ENCODE assay signal across 10 cellular contexts in the genomic region with DNA sequence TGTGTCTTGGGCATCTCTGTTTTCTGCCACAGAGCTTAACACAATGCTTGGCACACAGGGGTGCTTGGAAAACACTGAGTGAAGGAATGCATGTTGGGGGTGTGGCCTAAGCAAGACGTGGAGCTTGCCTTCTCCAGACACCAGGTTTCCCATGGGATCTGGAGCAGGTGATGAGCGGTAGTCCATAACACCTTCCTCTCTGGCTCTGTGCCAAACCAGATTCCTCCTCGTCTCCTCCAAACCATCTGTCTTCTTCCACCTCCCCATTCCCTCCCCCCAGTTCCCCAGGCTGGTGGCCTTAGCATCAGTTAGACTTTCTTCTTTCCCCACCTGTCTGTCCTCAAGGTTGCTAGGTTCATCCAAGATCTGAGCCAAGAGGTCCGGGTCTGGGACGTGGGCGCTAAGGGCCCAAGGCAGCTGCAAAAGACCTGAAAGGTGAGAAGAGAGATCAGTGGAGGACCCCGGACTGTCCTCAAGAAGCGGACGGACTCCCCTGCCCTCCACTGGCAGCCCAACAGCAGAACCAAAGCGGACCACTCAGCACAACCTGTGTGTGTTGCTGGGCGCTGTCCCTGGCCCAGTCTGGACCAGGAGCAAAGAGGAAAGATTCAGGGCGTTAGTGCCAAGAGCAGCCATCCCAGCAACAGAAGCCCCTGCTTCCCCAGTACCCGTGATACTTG. TPM values are rescaled to one million over a fixed set of nuclear protein-coding genes. Genes with fewer than 3 reads are reported as not detected.
DNase-seq lines count a peak whose midpoint lies in the region; ATAC-seq and TF ChIP-seq lines count a peak whose summit lies in the region.
"Had no signal": no experiment of that assay in that cellular context is flagged by ENCODE, and none has a peak within 500 bp of the region (broad histone marks: within the 10 kb centered on the region; RNA-seq: fewer than 3 reads in every experiment).

No MANE protein-coding gene starts in this region.

- H2AFZ ChIP-seq in PC-3 (ENCODE audit: low read length) (no peak overlapping the region), MM.1S (ENCODE audit: low read length) (no peak overlapping the region)

- TF ChIP-seq CTCF in PC-3 (conservative IDR thresholded peaks at IDR 0.05; ENCODE audit: low read depth, low read length) (no peak), MM.1S (IDR thresholded peaks at IDR 0.05; ENCODE audit: low read length) (no peak)

- DNase-seq in activated T-cell treated with anti-CD3 and anti-CD28 coated beads, Interleukin-2, amount 50 U/mL, for 4 hours, result no peak
- no peak for DNase-seq in activated T-cell treated with anti-CD3 and anti-CD28 coated beads, Interleukin-2, amount 50 U/mL, for 48 hours
- DNase-seq in PC-3 (no peak), glomerular visceral epithelial cell (ENCODE audit: extremely low spot score) (peak; percentile 27), MM.1S (no peak)
- peak; percentile 24 for DNase-seq in stimulated activated CD8-positive, alpha-beta memory T cell treated with anti-CD3 and anti-CD28 coated beads, Interleukin-4, amount 100 ng/mL, for 48 hours
- DNase-seq: BE2C, Right ventricle myocardium superior had no signal

- H3K27me3 ChIP-seq in PC-3 (ENCODE audit: low read length) (no peaks in the 10 kb centered on the region), MM.1S (replicated peaks; ENCODE audit: insufficient read depth, low read length) (no peaks in the 10 kb centered on the region)

- H3K79me2 ChIP-seq in PC-3 (ENCODE audit: low read length), result no peaks in the 10 kb centered on the region
- peaks cover 42% of the 10 kb centered on the region for H3K79me2 ChIP-seq in MM.1S (ENCODE audit: low read length)

- no peak for ATAC-seq in activated T-cell treated with anti-CD3 and anti-CD28 coated beads, Interleukin-2, amount 50 U/mL, for 4 hours
- ATAC-seq in PC-3 (no peak), HG03460 (IDR thresholded peaks at IDR 0.05; ENCODE audit: unreplicated experiment) (no peak), GM21367 (IDR thresholded peaks at IDR 0.05; ENCODE audit: unreplicated experiment) (no peak)

- POLR2A ChIA-PET in PC-3 (lab: Charles Lee; ENCODE audit: unreplicated experiment), result no interaction called here

- H3K9ac ChIP-seq in PC-3 (ENCODE audit: low read length), result no peak overlapping the region
- H3K9ac ChIP-seq in MM.1S (ENCODE audit: low read length), result no peak overlapping the region

- peak overlapping the region; percentile 89 for H3K4me3 Mint-ChIP-seq in activated T-cell treated with anti-CD3 and anti-CD28 coated beads, Interleukin-2, amount 50 U/mL, for 4 hours

- H3K4me1 Mint-ChIP-seq in activated T-cell treated with anti-CD3 and anti-CD28 coated beads, Interleukin-2, amount 50 U/mL, for 4 hours (ENCODE audit: low read depth), result peaks cover 38% of the 10 kb centered on the region

- no peaks in the 10 kb centered on the region for H3K36me3 Mint-ChIP-seq in activated T-cell treated with anti-CD3 and anti-CD28 coated beads, Interleukin-2, amount 50 U/mL, for 4 hours (ENCODE audit: insufficient read depth)

- H3K4me3 ChIP-seq in PC-3 (ENCODE audit: low read length) (no peak overlapping the region; the same call in 1 of the 2 replicates), MM.1S (ENCODE audit: low read length) (no peak overlapping the region)

- H3F3A ChIP-seq in PC-3 (ENCODE audit: low read length, unreplicated experiment), result no peaks in the 10 kb centered on the region
- peaks cover 32% of the 10 kb centered on the region for H3F3A ChIP-seq in MM.1S (ENCODE audit: insufficient read depth, low read length)

- H3K4me2 ChIP-seq in PC-3 (ENCODE audit: low read length) (peak overlapping the region; percentile 88; the same call in 1 of the 2 replicates), MM.1S (ENCODE audit: low read depth, low read length) (no peak overlapping the region)

- H3K36me3 ChIP-seq in PC-3 (ENCODE audit: low read depth, low read length) (no peaks in the 10 kb centered on the region), MM.1S (replicated peaks; ENCODE audit: insufficient read depth, low read length) (no peaks in the 10 kb centered on the region)
- H3K36me3 ChIP-seq: BE2C had no signal

- H3K9me3 Mint-ChIP-seq in activated T-cell treated with anti-CD3 and anti-CD28 coated beads, Interleukin-2, amount 50 U/mL, for 4 hours, result no peaks in the 10 kb centered on the region

- intact Hi-C loops in PC-3 (cut with micrococcal nuclease), result no loop called here

- CTCF ChIA-PET in PC-3 (lab: Charles Lee), result no interaction called here

- peaks cover 6% of the 10 kb centered on the region for H3K27me3 Mint-ChIP-seq in activated T-cell treated with anti-CD3 and anti-CD28 coated beads, Interleukin-2, amount 50 U/mL, for 4 hours (ENCODE audit: low read depth)

- H3K4me1 ChIP-seq in PC-3 (ENCODE audit: insufficient read depth, low read length), result peaks cover 12% of the 10 kb centered on the region
- peaks cover 16% of the 10 kb centered on the region for H3K4me1 ChIP-seq in MM.1S (ENCODE audit: low read length)

- no peaks in the 10 kb centered on the region for H3K9me2 ChIP-seq in PC-3 (replicated peaks; ENCODE audit: low read length)
- no peaks in the 10 kb centered on the region for H3K9me2 ChIP-seq in MM.1S (replicated peaks; ENCODE audit: insufficient read depth, low read length)

- H3K27ac ChIP-seq in PC-3 (ENCODE audit: low read length) (no peak overlapping the region), MM.1S (ENCODE audit: low read length) (no peak overlapping the region)

- peaks cover 8% of the 10 kb centered on the region; the same call in 1 of the 2 replicates for H3K9me3 ChIP-seq in PC-3 (ENCODE audit: low read length)
- no peaks in the 10 kb centered on the region for H3K9me3 ChIP-seq in MM.1S (replicated peaks; ENCODE audit: insufficient read depth, low read length)
- H3K9me3 ChIP-seq: BE2C had no signal

- no peaks in the 10 kb centered on the region; the same call in 1 of the 2 replicates for H4K20me1 ChIP-seq in PC-3 (ENCODE audit: low read length)
- no peaks in the 10 kb centered on the region for H4K20me1 ChIP-seq in MM.1S (ENCODE audit: insufficient read depth, low read length)

- no TSS peak for BruUV-seq in PC-3 (replicated peaks; lab: Mats Ljungman, UMichigan)

RNA-seq across cellular contexts. Expression of a gene that starts 1.2 kb away (rescaled TPM):
- total RNA-seq in activated T-cell treated with anti-CD3 and anti-CD28 coated beads, Interleukin-2, amount 50 U/mL, for 4 hours, result 10 to 100 TPM; 17.2 to 29.4 (median 22.1) TPM
- 111 and 113 TPM in 2 replicates for total RNA-seq in PC-3 (2014; rRNA removed)

Comparison
In these comparisons a context has a peak if more than half of its experiments do, and no peak if none do; other contexts are left out.
1. DNase-seq: peak in glomerular visceral epithelial cell (single experiment) and stimulated activated CD8-positive, alpha-beta memory T cell treated with anti-CD3 and anti-CD28 coated beads, Interleukin-4, amount 100 ng/mL, for 48 hours (single experiment); none in activated T-cell treated with anti-CD3 and anti-CD28 coated beads, Interleukin-2, amount 50 U/mL, for 4 hours (single experiment), activated T-cell treated with anti-CD3 and anti-CD28 coated beads, Interleukin-2, amount 50 U/mL, for 48 hours (0 of 2), PC-3 (single experiment) and MM.1S (single experiment).